In genomic region chr14:104752735-104753527, GRCh38 we compare ENCODE assay signal across 8 cellular contexts. TPM values are rescaled to one million over a fixed set of nuclear protein-coding genes. Genes with fewer than 3 reads are reported as not detected.
A peak's percentile ranks its signal among the peaks of the same experiment; 100 is the strongest.
DNase-seq lines count a peak whose midpoint lies in the region; ATAC-seq and FAIRE-seq lines count a peak whose summit lies in the region.

Gene SIVA1 (plus strand): TSS chr14:104753147. CDS start chr14:104753202, 55 bp downstream.

- peak; percentile 27 for FAIRE-seq in RCC 7860 (lab: Jason Lieb, UNC)

- no peaks in the 10 kb centered on the region for H3K27me3 Mint-ChIP-seq in activated T-cell treated with anti-CD3 and anti-CD28 coated beads, Interleukin-2, amount 50 U/mL, for 72 hours (ENCODE audit: low read depth)

- ATAC-seq in GM21786 (IDR thresholded peaks at IDR 0.05; ENCODE audit: unreplicated experiment) (peak; percentile 90), esophagus mucosa (peak; percentile 95)
- peak; percentile 92 for ATAC-seq in activated T-cell treated with anti-CD3 and anti-CD28 coated beads, Interleukin-2, amount 50 U/mL, for 72 hours (replicated peaks in 1 of 2)

- no peaks in the 10 kb centered on the region for H3K9me3 Mint-ChIP-seq in activated T-cell treated with anti-CD3 and anti-CD28 coated beads, Interleukin-2, amount 50 U/mL, for 72 hours

- peak within 1 kb of the TSS; percentile 63 for H3K9ac ChIP-seq in muscle layer of colon (ENCODE audit: low read length)

- H3K4me3 Mint-ChIP-seq in activated T-cell treated with anti-CD3 and anti-CD28 coated beads, Interleukin-2, amount 50 U/mL, for 72 hours = peak within 1 kb of the TSS; percentile 91 to 96

- H3K27me3 ChIP-seq in muscle layer of colon (ENCODE audit: control insufficient read depth in 1 of 2, insufficient read depth in 2 of 2, low read length in 2 of 2) = no peaks in the 10 kb centered on the region

- H3K36me3 ChIP-seq in KOPT-K1 (ENCODE audit: insufficient read depth, low read length) (peaks cover 38% of the 10 kb centered on the region), muscle layer of colon (ENCODE audit: insufficient read depth, low read length) (peaks cover 28% of the 10 kb centered on the region)

- H3K4me3 ChIP-seq in muscle layer of colon (ENCODE audit: low read depth in 1 of 2, low read length in 2 of 2) = peak within 1 kb of the TSS; percentile 68 to 99

- peak within 1 kb of the TSS; percentile 72 for H3K27ac Mint-ChIP-seq in activated T-cell treated with anti-CD3 and anti-CD28 coated beads, Interleukin-2, amount 50 U/mL, for 72 hours

- H3K36me3 Mint-ChIP-seq in activated T-cell treated with anti-CD3 and anti-CD28 coated beads, Interleukin-2, amount 50 U/mL, for 72 hours (ENCODE audit: insufficient read depth in 2 of 2) = peaks cover 0 to 2% of the 10 kb centered on the region in 2 donors

- H3K27ac ChIP-seq in KOPT-K1 (ENCODE audit: low read depth, low read length, poor library complexity, severe bottlenecking) (peak within 1 kb of the TSS; percentile 99), muscle layer of colon (ENCODE audit: low read depth, low read length) (peak within 1 kb of the TSS; percentile 96)

- peaks cover 35% of the 10 kb centered on the region for H3K4me1 ChIP-seq in muscle layer of colon (ENCODE audit: insufficient read depth, low read length)

- H3K9me3 ChIP-seq in KOPT-K1 (ENCODE audit: insufficient read depth, low read length, poor library complexity, severe bottlenecking) (no peaks in the 10 kb centered on the region), muscle layer of colon (ENCODE audit: low read length) (no peaks in the 10 kb centered on the region)

- DNase-seq in DMS79 (lab: John Stamatoyannopoulos, UW) (peak; percentile 100), RCC 7860 (ENCODE audit: low spot score) (peak; percentile 89)
- DNase-seq in activated T-cell treated with anti-CD3 and anti-CD28 coated beads, Interleukin-2, amount 50 U/mL, for 72 hours = peak; percentile 100
- DNase-seq in stimulated activated CD8-positive, alpha-beta memory T cell treated with anti-CD3 and anti-CD28 coated beads, Interleukin-7, amount 100 ng/mL, for 24 hours (ENCODE audit: low read depth) = peak; percentile 99

- peaks cover 38% of the 10 kb centered on the region for H3K4me1 Mint-ChIP-seq in activated T-cell treated with anti-CD3 and anti-CD28 coated beads, Interleukin-2, amount 50 U/mL, for 72 hours (ENCODE audit: low read depth)

RNA-seq across cellular contexts. Expression of gene SIVA1, which starts in this region (rescaled TPM):
- total RNA-seq in activated T-cell treated with anti-CD3 and anti-CD28 coated beads, Interleukin-2, amount 50 U/mL, for 72 hours = 10 to 100 TPM; 72.9 TPM
- total RNA-seq in esophagus mucosa = 51.6 TPM

Comparison
In these comparisons a context has a peak if more than half of its experiments do, and no peak if none do; other contexts are left out.
1. Peak in every context shown above with its lines: DNase-seq, ATAC-seq, H3K4me3 ChIP-seq and H3K27ac ChIP-seq.